1 cellular context compared by ENCODE assay signal in genomic region chr9:116005267-116005666, GRCh38.
TF ChIP-seq lines count a peak whose summit lies in the region.

No MANE protein-coding gene starts in this region.

TF ChIP-seq in IMR-90, 13 proteins besides CTCF, POLR2A, EP300 and RAD21:
- TF ChIP-seq MAZ (IDR thresholded peaks at IDR 0.05; ENCODE audit: borderline replicate concordance, low read depth, low read length) (no peak), SMC3 (IDR thresholded peaks at IDR 0.05; ENCODE audit: low read depth, low read length) (no peak), RFX5 (IDR thresholded peaks at IDR 0.05; ENCODE audit: low read depth, low read length) (no peak), CHD1 (IDR thresholded peaks at IDR 0.05; ENCODE audit: low read depth, low read length) (no peak), RCOR1 (IDR thresholded peaks at IDR 0.05; ENCODE audit: insufficient replicate concordance, low read length) (no peak), MXI1 (IDR thresholded peaks at IDR 0.05; ENCODE audit: borderline replicate concordance, low read depth, low read length) (no peak), ELK1 (IDR thresholded peaks at IDR 0.05; ENCODE audit: borderline replicate concordance, low read depth, low read length) (no peak), BHLHE40 (IDR thresholded peaks at IDR 0.05; ENCODE audit: low read depth, low read length) (no peak), MAFK (IDR thresholded peaks at IDR 0.05; ENCODE audit: low read depth, low read length) (no peak), FOS (IDR thresholded peaks at IDR 0.05; ENCODE audit: low read depth, low read length) (no peak)
